In genomic region chr17:11644265-11645212, GRCh38 we compare ENCODE assay signal across 8 cellular contexts. TPM values are rescaled to one million over a fixed set of nuclear protein-coding genes. Genes with fewer than 3 reads are reported as not detected.
DNase-seq lines count a peak whose midpoint lies in the region; ATAC-seq, FAIRE-seq and TF ChIP-seq lines count a peak whose summit lies in the region.

No MANE protein-coding gene starts in this region.

- no peaks in the 10 kb centered on the region for H3K9me3 ChIP-seq in colonic mucosa
- no peaks in the 10 kb centered on the region for H3K9me3 ChIP-seq in HepG2 (ENCODE audit: low read length)

- H3K27ac ChIP-seq in colonic mucosa (no peak overlapping the region), HepG2 (ENCODE audit: extremely low read length, insufficient read depth, low read length) (no peak overlapping the region)

- CTCF ChIA-PET in HepG2 (lab: Yijun Ruan, JAX; ENCODE audit: low intra/inter-chr PET ratio, low total read pairs) = interaction anchor here (1.4 to 1.6 kb wide), 2 partner anchors 291 to 343 kb away, joined by 3 to 5 read pairs; no protein-coding TSS in a partner anchor

- H3K4me1 ChIP-seq in colonic mucosa = peaks cover 3% of the 10 kb centered on the region
- H3K4me1 ChIP-seq in HepG2 (ENCODE audit: insufficient read depth, low read length) = no peaks in the 10 kb centered on the region

- no TSS peak for BruUV-seq in HepG2 (replicated peaks; lab: Mats Ljungman, UMichigan)

- H2AFZ ChIP-seq in HepG2 (ENCODE audit: low read length) = no peak overlapping the region

- TF ChIP-seq CTCF in colonic mucosa (IDR thresholded peaks at IDR 0.05) = peak; percentile 68
- TF ChIP-seq CTCF in HepG2 (CRISPR knock-in tag; IDR thresholded peaks at IDR 0.05) = peak; percentile 82

- H3K4me3 ChIP-seq in colonic mucosa (no peak overlapping the region), HepG2 (replicated peaks in 1 of 3; ENCODE audit: insufficient read depth in 1 of 3, low read depth in 2 of 3, low read length in 3 of 3) (no peak overlapping the region)

- no peak overlapping the region for H3K9ac ChIP-seq in colonic mucosa (ENCODE audit: low read depth in 2 of 2, low read length in 2 of 2)
- no peak overlapping the region for H3K9ac ChIP-seq in HepG2 (ENCODE audit: insufficient read depth, low read depth, low read length)

- H3K4me2 ChIP-seq in HepG2 (ENCODE audit: low read depth, low read length) = no peak overlapping the region

- no peak for TF ChIP-seq POLR2A in HepG2 (IDR thresholded peaks at IDR 0.05; ENCODE audit: insufficient read depth in 1 of 2, low read depth in 2 of 2, low read length in 2 of 2)

- TF ChIP-seq RAD21 in HepG2 (CRISPR knock-in tag; IDR thresholded peaks at IDR 0.05) = no peak

- no peaks in the 10 kb centered on the region for H3K79me2 ChIP-seq in HepG2 (ENCODE audit: insufficient read depth, low read length)

- no peaks in the 10 kb centered on the region for H4K20me1 ChIP-seq in HepG2 (ENCODE audit: insufficient read depth, low read length)

- H3K36me3 ChIP-seq in colonic mucosa (no peaks in the 10 kb centered on the region), HepG2 (replicated peaks in 1 of 2; ENCODE audit: control insufficient read depth in 1 of 2, insufficient read depth in 2 of 2, low read length in 2 of 2) (no peaks in the 10 kb centered on the region)

- FAIRE-seq in HepG2 (lab: Jason Lieb, UNC) = peak; percentile 92

- intact Hi-C loops in colonic mucosa (cut with DNase I) = loop anchor here (5.0 kb wide), 1 partner anchor 767 kb away; no protein-coding TSS in a partner anchor
- intact Hi-C loops in HepG2 (cut with micrococcal nuclease; ENCODE audit: unreplicated experiment) = no loop called here

- POLR2A ChIA-PET in HepG2 (lab: Yijun Ruan, JAX) = interaction anchor here (1.4 kb wide), 1 partner anchor 353 kb away, joined by 3 read pairs; the partner anchor contains the start of gene ZNF18

- WGBS in HepG2 (ENCODE audit: low lambda C conversion rate) = 13% methylated on average over 18 of the region's 18 CpGs

- DNase-seq in activated CD4-positive, CD25-positive, alpha-beta regulatory T cell treated with anti-CD3 and anti-CD28 coated beads, Interleukin-2, amount 50 U/mL, for 16 hours (ENCODE audit: low read depth, low spot score) = peak; percentile 4
- DNase-seq in activated CD4-positive, CD25-positive, alpha-beta regulatory T cell treated with anti-CD3 and anti-CD28 coated beads, Interleukin-2, amount 50 U/mL, for 72 hours = no peak
- peak; percentile 78 for DNase-seq in NCI-H1048 (lab: John Stamatoyannopoulos, UW)
- DNase-seq in SW 1271 (lab: John Stamatoyannopoulos, UW) = peak; percentile 28 to 65
- DNase-seq in colonic mucosa = peak; percentile 81
- peak; percentile 73 for DNase-seq in HepG2 (ENCODE audit: low spot score)
- peak; percentile 6 for DNase-seq in stimulated activated CD8-positive, alpha-beta memory T cell treated with anti-CD3 and anti-CD28 coated beads, Interleukin-12 subunit alpha, Interleukin-12 subunit beta, amount 100 ng/mL, for 1 hour (ENCODE audit: low read depth)

- no peak for TF ChIP-seq EP300 in HepG2 (IDR thresholded peaks at IDR 0.05; ENCODE audit: low read depth in 2 of 2, low read length in 2 of 2)
- TF ChIP-seq EP300 in HepG2 (CRISPR knock-in tag; IDR thresholded peaks at IDR 0.05; ENCODE audit: borderline replicate concordance) = no peak

- H3K27me3 ChIP-seq in colonic mucosa = no peaks in the 10 kb centered on the region
- peaks cover 0 to 2% of the 10 kb centered on the region in 2 experiments; a peak in 2 of 5 replicates for H3K27me3 ChIP-seq in HepG2 (ENCODE audit: control insufficient read depth in 1 of 2, insufficient read depth in 2 of 2, low read length in 2 of 2)

- in situ Hi-C loops in HepG2 (cut with HindIII; ENCODE audit: extremely low pct_ligation_motif_present, low pct_unique_long_range_greater_than_20kb) = no loop called here

- peak; percentile 72 for ATAC-seq in HepG2
- no peak for ATAC-seq in HG03469 (IDR thresholded peaks at IDR 0.05; ENCODE audit: unreplicated experiment)

TF ChIP-seq in HepG2, 621 proteins besides CTCF, POLR2A, EP300 and RAD21 (continues in another document):
- TF ChIP-seq MTA1 (CRISPR knock-in tag; IDR thresholded peaks at IDR 0.05; ENCODE audit: borderline replicate concordance) (no peak), SKI (IDR thresholded peaks at IDR 0.05; ENCODE audit: partially characterized antibody) (no peak), TFDP1 (CRISPR knock-in tag; IDR thresholded peaks at IDR 0.05; ENCODE audit: borderline replicate concordance) (no peak), SMC3 (IDR thresholded peaks at IDR 0.05; ENCODE audit: low read length) (peak; percentile 79)
- TF ChIP-seq, protein P1, sequence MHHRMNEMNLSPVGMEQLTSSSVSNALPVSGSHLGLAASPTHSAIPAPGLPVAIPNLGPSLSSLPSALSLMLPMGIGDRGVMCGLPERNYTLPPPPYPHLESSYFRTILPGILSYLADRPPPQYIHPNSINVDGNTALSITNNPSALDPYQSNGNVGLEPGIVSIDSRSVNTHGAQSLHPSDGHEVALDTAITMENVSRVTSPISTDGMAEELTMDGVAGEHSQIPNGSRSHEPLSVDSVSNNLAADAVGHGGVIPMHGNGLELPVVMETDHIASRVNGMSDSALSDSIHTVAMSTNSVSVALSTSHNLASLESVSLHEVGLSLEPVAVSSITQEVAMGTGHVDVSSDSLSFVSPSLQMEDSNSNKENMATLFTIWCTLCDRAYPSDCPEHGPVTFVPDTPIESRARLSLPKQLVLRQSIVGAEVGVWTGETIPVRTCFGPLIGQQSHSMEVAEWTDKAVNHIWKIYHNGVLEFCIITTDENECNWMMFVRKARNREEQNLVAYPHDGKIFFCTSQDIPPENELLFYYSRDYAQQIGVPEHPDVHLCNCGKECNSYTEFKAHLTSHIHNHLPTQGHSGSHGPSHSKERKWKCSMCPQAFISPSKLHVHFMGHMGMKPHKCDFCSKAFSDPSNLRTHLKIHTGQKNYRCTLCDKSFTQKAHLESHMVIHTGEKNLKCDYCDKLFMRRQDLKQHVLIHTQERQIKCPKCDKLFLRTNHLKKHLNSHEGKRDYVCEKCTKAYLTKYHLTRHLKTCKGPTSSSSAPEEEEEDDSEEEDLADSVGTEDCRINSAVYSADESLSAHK (CRISPR knock-in tag; IDR thresholded peaks at IDR 0.05; ENCODE audit: borderline replicate concordance) = no peak

RNA-seq across cellular contexts. Expression of gene DNAH9, which starts 46.3 kb away (rescaled TPM):
- total RNA-seq in colonic mucosa (under 1 TPM; 0.40 to 0.69 TPM), HepG2 (2016; rRNA removed; fragmentation: Illumina TruSeq; extraction: Trizol) (not detected in 2 replicates)
- total RNA-seq in HepG2 (2016; cell fraction: cytosol; rRNA removed; fragmentation: Illumina TruSeq; extraction: Trizol; ENCODE audit: low read depth) = not detected in 2 replicates
- total RNA-seq in HepG2 (2016; cell fraction: insoluble cytoplasmic fraction; rRNA removed; fragmentation: Illumina TruSeq; extraction: Trizol) = not detected in 2 replicates
- not detected in 2 replicates for total RNA-seq in HepG2 (2016; cell fraction: membrane; rRNA removed; fragmentation: Illumina TruSeq; extraction: Trizol)
- not detected in 2 replicates for total RNA-seq in HepG2 (2016; cell fraction: nucleus; rRNA removed; fragmentation: Illumina TruSeq; extraction: Trizol)
- not detected in 2 replicates for polyA plus RNA-seq in HepG2 (2011; rRNA removed)
- polyA plus RNA-seq in HepG2 (2011; cell fraction: cytosol; rRNA removed) = not detected in 2 replicates
- not detected in 2 replicates for polyA plus RNA-seq in HepG2 (2011; cell fraction: nucleus; rRNA removed)
- polyA plus RNA-seq in HepG2 (2012) = not detected in 2 replicates
- not detected in 2 replicates for polyA plus RNA-seq in HepG2 (2016; cell fraction: cytosol; fragmentation: Illumina TruSeq; extraction: Trizol; ENCODE audit: low read depth)
- polyA plus RNA-seq in HepG2 (2016; cell fraction: insoluble cytoplasmic fraction; fragmentation: Illumina TruSeq; extraction: Trizol; ENCODE audit: low read depth) = not detected in 2 replicates
- not detected in 2 replicates for polyA plus RNA-seq in HepG2 (2016; cell fraction: membrane; fragmentation: Illumina TruSeq; extraction: Trizol; ENCODE audit: low read depth)
- polyA plus RNA-seq in HepG2 (2016; cell fraction: nucleus; fragmentation: Illumina TruSeq; extraction: Trizol; ENCODE audit: insufficient read depth, low read depth) = not detected in 2 replicates
- polyA minus RNA-seq in HepG2 (2011; rRNA and poly(A)+ RNA removed; ENCODE audit: low replicate concordance) = not detected in 2 replicates
- polyA minus RNA-seq in HepG2 (2011; cell fraction: cytosol; rRNA and poly(A)+ RNA removed) = not detected in 2 replicates
- not detected in 2 replicates for polyA minus RNA-seq in HepG2 (2011; cell fraction: nucleus; rRNA and poly(A)+ RNA removed)
